Comparison of ENCODE assay signal across 1 cellular context in genomic region chr5:1801061-1801953, GRCh38.
A peak's percentile ranks its signal among the peaks of the same experiment; 100 is the strongest.
TF ChIP-seq lines count a peak whose summit lies in the region.

NDUFS6 (plus strand) TSS chr5:1801407; CDS start chr5:1801418, 11 bp downstream.

TF ChIP-seq in HepG2, 621 proteins besides CTCF, POLR2A, EP300 and RAD21 (continued from another document and continues in another):
- TF ChIP-seq SOX6 (IDR thresholded peaks at IDR 0.05) (no peak), SOX6 (CRISPR knock-in tag; IDR thresholded peaks at IDR 0.05) (peak; percentile 33), CREB1 (IDR thresholded peaks at IDR 0.05) (no peak), CREB1 (CRISPR knock-in tag; IDR thresholded peaks at IDR 0.05) (no peak), ZNF570 (CRISPR knock-in tag; IDR thresholded peaks at IDR 0.05; ENCODE audit: borderline replicate concordance) (no peak), SP2 (CRISPR knock-in tag; IDR thresholded peaks at IDR 0.05) (peak; percentile 43; the same call in 1 of the 2 replicates), THRA (CRISPR knock-in tag; IDR thresholded peaks at IDR 0.05; ENCODE audit: borderline replicate concordance) (0 out of 2 replicates have a peak, but pooled peaks have one; percentile 46), NFKBIZ (CRISPR knock-in tag; IDR thresholded peaks at IDR 0.05) (no peak), HES4 (CRISPR knock-in tag; IDR thresholded peaks at IDR 0.05; ENCODE audit: borderline replicate concordance) (peak; percentile 90; the same call in 1 of the 2 replicates), ZNF256 (CRISPR knock-in tag; conservative IDR thresholded peaks at IDR 0.05) (0 out of 2 replicates have a peak, but pooled peaks have one; percentile 65), TRAFD1 (CRISPR knock-in tag; IDR thresholded peaks at IDR 0.05; ENCODE audit: borderline replicate concordance) (no peak), ZNF10 (CRISPR knock-in tag; IDR thresholded peaks at IDR 0.05; ENCODE audit: borderline replicate concordance, low read depth) (0 out of 2 replicates have a peak, but pooled peaks have one; percentile 40), ASH2L (IDR thresholded peaks at IDR 0.05; ENCODE audit: insufficient read length, low read depth, low read length) (peak; percentile 81), ZNF629 (CRISPR knock-in tag; conservative IDR thresholded peaks at IDR 0.05) (no peak), RBFOX2 (IDR thresholded peaks at IDR 0.05; ENCODE audit: low read depth, low read length) (peak; percentile 96), FLYWCH1 (CRISPR knock-in tag; IDR thresholded peaks at IDR 0.05) (no peak), ZNF713 (CRISPR knock-in tag; IDR thresholded peaks at IDR 0.05) (0 out of 2 replicates have a peak, but pooled peaks have one; percentile 36), TGIF2 (CRISPR knock-in tag; IDR thresholded peaks at IDR 0.05) (peak; percentile 15; the same call in 1 of the 2 replicates), STAG1 (CRISPR knock-in tag; IDR thresholded peaks at IDR 0.05) (no peak), PTBP1 (IDR thresholded peaks at IDR 0.05; ENCODE audit: low read depth, low read length, poor library complexity, severe bottlenecking) (peak; percentile 60), KDM4B (CRISPR knock-in tag; IDR thresholded peaks at IDR 0.05) (0 out of 2 replicates have a peak, but pooled peaks have one; percentile 17), PCBP2 (optimal IDR thresholded peaks at IDR 0.05; ENCODE audit: low read depth, low read length, poor library complexity, severe bottlenecking) (no peak), KAT7 (CRISPR knock-in tag; IDR thresholded peaks at IDR 0.05; ENCODE audit: borderline replicate concordance) (peak; percentile 78; the same call in 1 of the 2 replicates), ZNF660 (CRISPR knock-in tag; IDR thresholded peaks at IDR 0.05; ENCODE audit: borderline replicate concordance, low read depth) (no peak), HOXA5 (CRISPR knock-in tag; IDR thresholded peaks at IDR 0.05) (no peak), RXRA (CRISPR knock-in tag; IDR thresholded peaks at IDR 0.05) (peak; percentile 75; the same call in 1 of the 2 replicates), STAT6 (CRISPR knock-in tag; IDR thresholded peaks at IDR 0.05; ENCODE audit: borderline replicate concordance) (peak; percentile 69; the same call in 1 of the 2 replicates), KLF12 (CRISPR knock-in tag; IDR thresholded peaks at IDR 0.05; ENCODE audit: borderline replicate concordance) (no peak), MLX (CRISPR knock-in tag; IDR thresholded peaks at IDR 0.05) (no peak), ZNF326 (CRISPR knock-in tag; IDR thresholded peaks at IDR 0.05; ENCODE audit: borderline replicate concordance) (no peak), MAFF (IDR thresholded peaks at IDR 0.05; ENCODE audit: low read depth, low read length) (no peak), ZNF24 (IDR thresholded peaks at IDR 0.05) (no peak), HNRNPK (IDR thresholded peaks at IDR 0.05; ENCODE audit: low read depth, low read length, poor library complexity, severe bottlenecking) (no peak), ZNF563 (CRISPR knock-in tag; IDR thresholded peaks at IDR 0.05) (0 out of 2 replicates have a peak, but pooled peaks have one; percentile 54), RAD51 (IDR thresholded peaks at IDR 0.05; ENCODE audit: borderline replicate concordance) (no peak), RNF219 (CRISPR knock-in tag; IDR thresholded peaks at IDR 0.05) (no peak), MTF1 (CRISPR knock-in tag; IDR thresholded peaks at IDR 0.05) (no peak), ZNF639 (CRISPR knock-in tag; conservative IDR thresholded peaks at IDR 0.05) (0 out of 2 replicates have a peak, but pooled peaks have one; percentile 30), ZNF691 (CRISPR knock-in tag; IDR thresholded peaks at IDR 0.05; ENCODE audit: borderline replicate concordance, low read depth) (0 out of 2 replicates have a peak, but pooled peaks have one; percentile 24), ZNF230 (CRISPR knock-in tag; IDR thresholded peaks at IDR 0.05) (peak; percentile 85; the same call in 1 of the 2 replicates), ZUFSP (CRISPR knock-in tag; IDR thresholded peaks at IDR 0.05; ENCODE audit: borderline replicate concordance) (no peak), ZNF292 (CRISPR knock-in tag; IDR thresholded peaks at IDR 0.05; ENCODE audit: borderline replicate concordance, low read depth) (peak; percentile 57; the same call in 1 of the 2 replicates), PBX2 (CRISPR knock-in tag; IDR thresholded peaks at IDR 0.05) (no peak), BRF2 (CRISPR knock-in tag; IDR thresholded peaks at IDR 0.05) (no peak), RCOR2 (CRISPR knock-in tag; IDR thresholded peaks at IDR 0.05) (no peak), ZNF101 (CRISPR knock-in tag; IDR thresholded peaks at IDR 0.05; ENCODE audit: borderline replicate concordance, low read depth) (no peak)
